Comparison of ENCODE assay signal across 12 cellular contexts in the genomic region with DNA sequence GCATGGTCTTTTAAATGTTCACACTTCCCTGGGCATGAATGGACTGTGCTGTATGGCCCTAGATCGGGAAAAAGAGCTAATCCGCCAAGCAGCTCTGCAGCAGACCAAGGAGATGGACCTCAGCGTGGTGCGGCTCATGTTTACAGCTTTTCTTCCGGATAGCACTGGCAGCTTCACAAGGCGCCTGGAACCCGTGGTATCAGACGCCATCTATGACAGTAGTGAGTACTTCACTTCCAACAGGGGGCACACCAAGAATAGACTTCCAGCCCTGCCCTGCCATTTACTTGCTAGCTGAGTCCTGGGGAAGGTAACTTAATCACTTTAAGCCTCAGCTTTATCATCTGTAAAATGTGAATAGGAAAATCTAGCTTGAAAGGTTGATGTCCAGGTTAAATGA.
A peak's percentile ranks its signal among the peaks of the same experiment; 100 is the strongest.
DNase-seq lines count a peak whose midpoint lies in the region; ATAC-seq, FAIRE-seq and TF ChIP-seq lines count a peak whose summit lies in the region.
"Had no signal": no experiment of that assay in that cellular context is flagged by ENCODE, and none has a peak within 500 bp of the region (broad histone marks: within the 10 kb centered on the region; RNA-seq: fewer than 3 reads in every experiment).

No MANE protein-coding gene starts in this region.

- TF ChIP-seq EP300 in K562 (IDR thresholded peaks at IDR 0.05; ENCODE audit: low read length), result no peak
- TF ChIP-seq EP300 in stomach (IDR thresholded peaks at IDR 0.05), result no peak

- TF ChIP-seq CTCF in CD8-positive, alpha-beta T cell (IDR thresholded peaks at IDR 0.05), result no peak
- TF ChIP-seq CTCF in KMS-11 (conservative IDR thresholded peaks at IDR 0.05; ENCODE audit: low read depth, low read length) (0 out of 2 replicates have a peak, but pooled peaks have one; percentile 21), K562 (IDR thresholded peaks at IDR 0.05 in 2 of 3, conservative IDR thresholded peaks at IDR 0.05 in 1 of 3; ENCODE audit: insufficient read depth in 2 of 3, low read depth in 1 of 3, low read length in 3 of 3) (peak; percentile 22 to 32 (median 25); a peak in 1 of 6 replicates), liver (IDR thresholded peaks at IDR 0.05; ENCODE audit: low read depth, low read length, missing input control) (no peak), MM.1S (IDR thresholded peaks at IDR 0.05; ENCODE audit: low read length) (no peak), stomach (IDR thresholded peaks at IDR 0.05) (no peak)

- no peak overlapping the region for H3K9ac ChIP-seq in KMS-11
- no peak overlapping the region for H3K9ac ChIP-seq in K562 (ENCODE audit: insufficient read depth in 1 of 2, low read depth in 2 of 2, low read length in 2 of 2)
- no peak overlapping the region for H3K9ac ChIP-seq in liver (ENCODE audit: low read depth in 1 of 2, low read length in 2 of 2)
- H3K9ac ChIP-seq in MM.1S (ENCODE audit: low read length), result no peak overlapping the region

- no peak overlapping the region for H3K4me3 ChIP-seq in CD8-positive, alpha-beta T cell (ENCODE audit: low read depth, low read length)
- H3K4me3 ChIP-seq in KMS-11 (IDR thresholded peaks at IDR 0.05; ENCODE audit: insufficient read depth, low read depth, low read length), result no peak overlapping the region
- no peak overlapping the region for H3K4me3 ChIP-seq in K562
- no peak overlapping the region for H3K4me3 ChIP-seq in liver (ENCODE audit: low read depth in 1 of 3, low read length in 3 of 3)
- H3K4me3 ChIP-seq in MM.1S (ENCODE audit: low read length), result no peak overlapping the region
- no peak overlapping the region for H3K4me3 ChIP-seq in stomach
- H3K4me3 ChIP-seq: upper lobe of left lung had no signal

- CTCF ChIA-PET in CD8-positive, alpha-beta T cell (lab: Charles Lee), result interaction anchor here (1.1 to 1.5 kb wide), 6 partner anchors 31 to 50 kb away, joined by 3 to 5 read pairs (median 4); no protein-coding TSS in a partner anchor
- CTCF ChIA-PET in K562 (lab: Yijun Ruan, JAX; ENCODE audit: low intra/inter-chr PET ratio), result no interaction called here

- no peak overlapping the region for H3K4me3 Mint-ChIP-seq in CD8-positive, alpha-beta T cell
- H3K4me3 Mint-ChIP-seq in stimulated activated effector memory CD8-positive, alpha-beta T cell treated with anti-CD3 and anti-CD28 coated beads, Interleukin-12 subunit alpha, Interleukin-12 subunit beta, amount 100 ng/mL, for 72 hours, result no peak overlapping the region
- H3K4me3 Mint-ChIP-seq: mesothelial cell of epicardium had no signal

- TF ChIP-seq POLR2A in K562 (conservative IDR thresholded peaks at IDR 0.05) (no peak), stomach (IDR thresholded peaks at IDR 0.05) (no peak)

- no peaks in the 10 kb centered on the region for H3F3A ChIP-seq in MM.1S (ENCODE audit: insufficient read depth, low read length)

- no peaks in the 10 kb centered on the region for H3K27me3 ChIP-seq in CD8-positive, alpha-beta T cell (ENCODE audit: insufficient read depth, low read length)
- H3K27me3 ChIP-seq in KMS-11 (ENCODE audit: insufficient read depth, low read depth) (no peaks in the 10 kb centered on the region), K562 (ENCODE audit: control insufficient read depth in 2 of 2, insufficient read depth in 2 of 2, low read length in 2 of 2) (no peaks in the 10 kb centered on the region), liver (ENCODE audit: control insufficient read depth in 4 of 4, insufficient read depth in 4 of 4, low read length in 3 of 4) (no peaks in the 10 kb centered on the region), MM.1S (replicated peaks; ENCODE audit: insufficient read depth, low read length) (no peaks in the 10 kb centered on the region), stomach (no peaks in the 10 kb centered on the region)
- H3K27me3 ChIP-seq: upper lobe of left lung had no signal

- FAIRE-seq in K562 (lab: Jason Lieb, UNC), result no peak

- no peaks in the 10 kb centered on the region for H4K20me1 ChIP-seq in KMS-11 (ENCODE audit: insufficient read depth)
- H4K20me1 ChIP-seq in K562 (replicated peaks; ENCODE audit: control insufficient read depth, insufficient read depth, low read length), result no peaks in the 10 kb centered on the region
- H4K20me1 ChIP-seq in MM.1S (ENCODE audit: insufficient read depth, low read length), result no peaks in the 10 kb centered on the region

- H3K27ac ChIP-seq in CD8-positive, alpha-beta T cell (ENCODE audit: low read depth, low read length), result no peak overlapping the region
- H3K27ac ChIP-seq in KMS-11, result no peak overlapping the region
- H3K27ac ChIP-seq in K562 (ENCODE audit: extremely low read depth, low read depth, low read length), result no peak overlapping the region
- H3K27ac ChIP-seq in liver (ENCODE audit: low read depth in 1 of 2, low read length in 2 of 2), result no peak overlapping the region
- no peak overlapping the region for H3K27ac ChIP-seq in MM.1S (ENCODE audit: low read length)
- H3K27ac ChIP-seq in stomach, result no peak overlapping the region
- H3K27ac ChIP-seq: HL-60, upper lobe of left lung had no signal

- BruUV-seq in K562 (replicated peaks; lab: Mats Ljungman, UMichigan), result no TSS peak

- H2AFZ ChIP-seq in KMS-11 (ENCODE audit: low read depth) (no peak overlapping the region), K562 (ENCODE audit: low read depth, low read length) (no peak overlapping the region), MM.1S (ENCODE audit: low read length) (no peak overlapping the region)

- H3K36me3 Mint-ChIP-seq in CD8-positive, alpha-beta T cell, result peaks cover 73% of the 10 kb centered on the region
- peaks cover 98% of the 10 kb centered on the region for H3K36me3 Mint-ChIP-seq in stimulated activated effector memory CD8-positive, alpha-beta T cell treated with anti-CD3 and anti-CD28 coated beads, Interleukin-12 subunit alpha, Interleukin-12 subunit beta, amount 100 ng/mL, for 72 hours

- POLR2A ChIA-PET in CD8-positive, alpha-beta T cell (lab: Charles Lee), result interaction anchor here (0.6 to 1.5 kb wide), 4 partner anchors 30 to 130 kb away, joined by 3 to 4 read pairs (median 3); no protein-coding TSS in a partner anchor
- POLR2A ChIA-PET in K562 (lab: Yijun Ruan, JAX), result interaction anchor here (1.0 kb wide), 1 partner anchor 248 kb away, joined by 3 read pairs; a partner anchor contains a TSS

- H3K36me3 ChIP-seq in CD8-positive, alpha-beta T cell (ENCODE audit: insufficient read depth, low read length), result peaks cover 29% of the 10 kb centered on the region
- H3K36me3 ChIP-seq in KMS-11 (ENCODE audit: insufficient read depth) (0 out of 2 replicates have a peak, but pooled peaks cover 3% of the 10 kb centered on the region), K562 (ENCODE audit: control insufficient read depth, insufficient read depth, low read length) (peaks cover 15% of the 10 kb centered on the region; the same call in 1 of the 3 replicates), liver (ENCODE audit: control insufficient read depth in 4 of 4, insufficient read depth in 3 of 4, low read depth in 1 of 4, low read length in 3 of 4) (peaks cover 6 to 51% (median 29%) of the 10 kb centered on the region in 4 donors), MM.1S (replicated peaks; ENCODE audit: insufficient read depth, low read length) (peaks cover 3% of the 10 kb centered on the region; the same call in 1 of the 2 replicates), stomach (peaks cover 12 to 72% (median 67%) of the 10 kb centered on the region in 4 donors)

- in situ Hi-C loops in K562 (cut with MboI), result no loop called here

- intact Hi-C loops in CD8-positive, alpha-beta T cell (cut with DNase I, micrococcal nuclease), result loop anchor here in 1 of 2 experiments (2.0 to 5.0 kb wide), 2 partner anchors 14 to 33 kb away; no protein-coding TSS in a partner anchor
- intact Hi-C loops in K562 (cut with micrococcal nuclease), result no loop called here
- intact Hi-C loops in stomach (cut with DNase I; ENCODE audit: low total_unique reads), result no loop called here

- peaks cover 67% of the 10 kb centered on the region for H3K4me1 Mint-ChIP-seq in CD8-positive, alpha-beta T cell (ENCODE audit: low read depth)
- peaks cover 46% of the 10 kb centered on the region for H3K4me1 Mint-ChIP-seq in stimulated activated effector memory CD8-positive, alpha-beta T cell treated with anti-CD3 and anti-CD28 coated beads, Interleukin-12 subunit alpha, Interleukin-12 subunit beta, amount 100 ng/mL, for 72 hours

- peaks cover 40% of the 10 kb centered on the region for H3K4me1 ChIP-seq in CD8-positive, alpha-beta T cell (ENCODE audit: insufficient read depth, low read length)
- H3K4me1 ChIP-seq in KMS-11 (ENCODE audit: low read depth, poor library complexity, severe bottlenecking) (no peaks in the 10 kb centered on the region), K562 (replicated peaks in 1 of 2; ENCODE audit: control insufficient read depth in 2 of 2, insufficient read depth in 2 of 2, low read length in 2 of 2) (no peaks in the 10 kb centered on the region), liver (ENCODE audit: control insufficient read depth in 4 of 4, insufficient read depth in 4 of 4, low read length in 3 of 4) (peaks cover 0 to 5% (median 0%) of the 10 kb centered on the region in 4 donors), MM.1S (ENCODE audit: low read length) (no peaks in the 10 kb centered on the region; the same call in 1 of the 2 replicates), stomach (peaks cover 0 to 17% (median 6%) of the 10 kb centered on the region in 4 donors)

- ATAC-seq in CD8-positive, alpha-beta T cell, result peak; percentile 22
- peak; percentile 66 for ATAC-seq in K562
- no peak for ATAC-seq in stimulated activated effector memory CD8-positive, alpha-beta T cell treated with anti-CD3 and anti-CD28 coated beads, Interleukin-12 subunit alpha, Interleukin-12 subunit beta, amount 100 ng/mL, for 72 hours

- 93% methylated on average over 6 of the region's 8 CpGs for WGBS in K562 (ENCODE audit: insufficient coverage, low coverage, missing lambda C conversion rate)
- 88% methylated on average over 8 of the region's 8 CpGs for WGBS in liver
- WGBS in stomach, 5 donors, result 78 to 92% (median 84%) methylated on average over 8 of the region's 8 CpGs

- H3K79me2 ChIP-seq in KMS-11 (ENCODE audit: insufficient read depth, low read depth), result no peaks in the 10 kb centered on the region
- no peaks in the 10 kb centered on the region for H3K79me2 ChIP-seq in K562 (ENCODE audit: control insufficient read depth, insufficient read depth, low read length)
- peaks cover 21% of the 10 kb centered on the region for H3K79me2 ChIP-seq in MM.1S (ENCODE audit: low read length)

- H3K27me3 Mint-ChIP-seq in CD8-positive, alpha-beta T cell (ENCODE audit: low read depth), result no peaks in the 10 kb centered on the region

- no peaks in the 10 kb centered on the region for H3K9me2 ChIP-seq in MM.1S (replicated peaks; ENCODE audit: insufficient read depth, low read length)

- TF ChIP-seq RAD21 in K562 (CRISPR knock-in tag; conservative IDR thresholded peaks at IDR 0.05 in 1 of 2, IDR thresholded peaks at IDR 0.05 in 1 of 2), result peak in 1 of 2 experiments; percentile 18; a peak in 1 of 4 replicates
- peak; percentile 7 to 20 for TF ChIP-seq RAD21 in liver (IDR thresholded peaks at IDR 0.05)

- no peaks in the 10 kb centered on the region for H3K9me3 Mint-ChIP-seq in CD8-positive, alpha-beta T cell
- no peaks in the 10 kb centered on the region for H3K9me3 Mint-ChIP-seq in stimulated activated effector memory CD8-positive, alpha-beta T cell treated with anti-CD3 and anti-CD28 coated beads, Interleukin-12 subunit alpha, Interleukin-12 subunit beta, amount 100 ng/mL, for 72 hours

- no peak overlapping the region for H3K27ac Mint-ChIP-seq in CD8-positive, alpha-beta T cell
- H3K27ac Mint-ChIP-seq in stimulated activated effector memory CD8-positive, alpha-beta T cell treated with anti-CD3 and anti-CD28 coated beads, Interleukin-12 subunit alpha, Interleukin-12 subunit beta, amount 100 ng/mL, for 72 hours, result no peak overlapping the region
- H3K27ac Mint-ChIP-seq: mesothelial cell of epicardium had no signal

- H3K9me1 ChIP-seq in K562 (ENCODE audit: control insufficient read depth, insufficient read depth, low read length), result no peaks in the 10 kb centered on the region

- no peaks in the 10 kb centered on the region for H3K9me3 ChIP-seq in CD8-positive, alpha-beta T cell (ENCODE audit: low read length)
- H3K9me3 ChIP-seq in K562 (replicated peaks; ENCODE audit: control insufficient read depth, insufficient read depth, low read depth, low read length) (no peaks in the 10 kb centered on the region), liver (ENCODE audit: control insufficient read depth in 4 of 4, low read length in 3 of 4) (no peaks in the 10 kb centered on the region), MM.1S (replicated peaks; ENCODE audit: insufficient read depth, low read length) (no peaks in the 10 kb centered on the region), stomach (no peaks in the 10 kb centered on the region)
- H3K9me3 ChIP-seq: upper lobe of left lung had no signal

- H3K4me2 ChIP-seq in KMS-11 (no peak overlapping the region), K562 (ENCODE audit: insufficient read depth, low read length) (no peak overlapping the region), MM.1S (ENCODE audit: low read depth, low read length) (no peak overlapping the region)

- DNase-seq in CD8-positive, alpha-beta T cell, result no peak
- DNase-seq in K562 (ENCODE audit: extremely low read depth in 1 of 4, low spot score in 3 of 4) (peak in 1 of 4 experiments; percentile 19), MM.1S (no peak), OCI-M1 (lab: John Stamatoyannopoulos, UW) (no peak), stomach (no peak)
- no peak for DNase-seq in stimulated activated effector memory CD8-positive, alpha-beta T cell treated with anti-CD3 and anti-CD28 coated beads, Interleukin-12 subunit alpha, Interleukin-12 subunit beta, amount 100 ng/mL, for 72 hours (ENCODE audit: low spot score in 2 of 2)
- DNase-seq: foreskin fibroblast, upper lobe of left lung had no signal

Comparison
In these comparisons a context has a peak if more than half of its experiments do, and no peak if none do; other contexts are left out.
1. CTCF ChIP-seq: peak in KMS-11 (single experiment) and K562 (3 of 3); none in CD8-positive, alpha-beta T cell (single experiment), liver (single experiment), MM.1S (single experiment) and stomach (0 of 7).